Comparison of ENCODE assay signal across 25 cellular contexts in the genomic region with DNA sequence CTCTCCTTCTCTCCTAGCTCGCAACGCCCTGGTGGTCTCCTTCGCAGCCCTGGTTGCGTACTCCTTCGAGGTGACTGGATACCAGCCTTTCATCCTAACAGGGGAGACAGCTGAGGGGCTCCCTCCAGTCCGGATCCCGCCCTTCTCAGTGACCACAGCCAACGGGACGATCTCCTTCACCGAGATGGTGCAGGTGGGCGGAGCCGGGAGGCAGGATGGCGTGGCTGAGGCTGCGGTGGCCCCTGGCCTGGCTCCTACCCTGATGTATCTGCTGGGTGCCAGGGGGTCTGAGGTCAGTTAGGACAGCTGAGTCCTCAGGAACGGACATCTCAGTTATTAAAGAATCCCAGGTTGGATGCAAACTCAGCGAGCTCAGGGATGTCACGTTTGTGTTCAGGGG.
"Had no signal": no experiment of that assay in that cellular context is flagged by ENCODE, and none has a peak within 500 bp of the region (broad histone marks: within the 10 kb centered on the region; RNA-seq: fewer than 3 reads in every experiment).

No MANE protein-coding gene starts in this region.

- ATAC-seq: HepG2, T-cell had no signal

- H3K4me2 ChIP-seq: SK-N-SH had no signal

- H3K4me1 Mint-ChIP-seq: T-cell had no signal

- H3K4me3 Mint-ChIP-seq: T-cell had no signal

- H3K4me3 ChIP-seq: MG63 had no signal

- H3K9ac ChIP-seq: SK-N-SH had no signal

- FAIRE-seq: HepG2, RCC 7860 had no signal

- H3K27me3 ChIP-seq: MG63 had no signal

- H3K27ac Mint-ChIP-seq: T-cell had no signal

- H3K27me3 Mint-ChIP-seq: T-cell had no signal

- DNase-seq: IMR-90, Karpas-422, KG1, MG63, NCI-H1092, NCI-H1105 treated with DMSO at 0.1 percent for 48 hours, NCI-H1417 treated with DMSO at 0.1 percent for 48 hours, NCI-H146, NCI-H1694 treated with DMSO at 0.1 percent for 48 hours, NCI-H1930, NCI-H2081, NCI-H2107, NCI-H2171 treated with DMSO at 0.1 percent for 48 hours, NCI-H226, NCI-H446, NCI-H524 treated with DMSO at 0.1 percent for 48 hours, NCI-H69, NCI-H774, RPMI8226, SHP77, SK-N-SH, SW 1271, T-cell had no signal
